In genomic region chrX:123236868-123237267, GRCh38 we compare ENCODE assay signal across 1 cellular context.
TF ChIP-seq lines count a peak whose summit lies in the region.

No MANE protein-coding gene starts in this region.

TF ChIP-seq in WTC11, 78 proteins besides CTCF, POLR2A, EP300 and RAD21 (continued from another document):
- TF ChIP-seq IRF1 (CRISPR knock-in tag; IDR thresholded peaks at IDR 0.05) (no peak), ZNF532 (CRISPR knock-in tag; IDR thresholded peaks at IDR 0.05; ENCODE audit: borderline replicate concordance) (no peak), TEAD4 (CRISPR knock-in tag; IDR thresholded peaks at IDR 0.05) (no peak), RELA (CRISPR knock-in tag; IDR thresholded peaks at IDR 0.05; ENCODE audit: borderline replicate concordance) (no peak), ATF2 (CRISPR knock-in tag; IDR thresholded peaks at IDR 0.05; ENCODE audit: borderline replicate concordance, low read depth) (no peak), ZSCAN18 (CRISPR knock-in tag; IDR thresholded peaks at IDR 0.05) (no peak), ATF3 (CRISPR knock-in tag; conservative IDR thresholded peaks at IDR 0.05) (no peak)
